1 cellular context compared by ENCODE assay signal in the genomic region with DNA sequence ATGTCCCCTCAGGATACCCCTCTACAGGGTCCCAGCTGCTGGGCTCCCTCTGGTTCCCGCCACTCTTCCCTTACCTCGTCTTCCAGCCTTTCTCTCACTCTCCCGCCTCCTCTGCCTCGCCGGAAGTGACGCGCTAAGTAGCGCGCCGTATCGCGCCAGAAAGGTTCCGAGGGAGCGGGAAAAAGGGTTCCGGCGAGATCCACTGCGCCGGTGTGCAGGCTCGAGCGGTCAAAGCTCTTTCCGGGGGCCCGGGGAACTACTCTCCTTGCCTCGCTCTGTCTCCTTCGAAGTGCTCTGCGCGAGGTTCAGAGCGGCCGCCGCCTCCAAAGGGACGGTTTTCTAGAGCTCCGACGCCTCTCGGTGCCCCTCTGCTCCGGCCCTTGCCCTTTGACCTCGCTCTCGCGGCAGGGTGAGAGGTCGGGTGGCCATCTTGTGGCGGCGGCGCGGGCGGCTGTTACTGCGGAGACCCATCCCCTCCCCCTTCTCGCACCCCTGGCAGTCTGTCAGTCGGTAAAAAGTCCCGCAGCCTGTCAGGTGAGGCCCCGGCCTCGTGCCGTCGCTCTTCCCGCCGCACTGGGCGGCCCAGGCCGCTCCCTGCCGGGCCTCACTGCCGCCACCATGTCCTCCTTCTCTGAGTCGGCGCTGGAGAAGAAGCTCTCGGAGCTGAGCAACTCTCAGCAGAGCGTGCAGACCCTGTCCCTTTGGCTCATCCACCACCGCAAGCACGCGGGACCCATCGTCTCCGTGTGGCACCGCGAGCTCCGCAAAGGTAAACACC.
TF ChIP-seq lines count a peak whose summit lies in the region.

A gene with protein sequence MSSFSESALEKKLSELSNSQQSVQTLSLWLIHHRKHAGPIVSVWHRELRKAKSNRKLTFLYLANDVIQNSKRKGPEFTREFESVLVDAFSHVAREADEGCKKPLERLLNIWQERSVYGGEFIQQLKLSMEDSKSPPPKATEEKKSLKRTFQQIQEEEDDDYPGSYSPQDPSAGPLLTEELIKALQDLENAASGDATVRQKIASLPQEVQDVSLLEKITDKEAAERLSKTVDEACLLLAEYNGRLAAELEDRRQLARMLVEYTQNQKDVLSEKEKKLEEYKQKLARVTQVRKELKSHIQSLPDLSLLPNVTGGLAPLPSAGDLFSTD (plus strand): TSS at position 417 of the 778 bp plus-strand sequence. CDS start 202 bp downstream, at position 619.
A gene (minus strand): TSS at position 127 of the 778 bp plus-strand sequence. CDS start 19,640 bp downstream, outside the sequence.

TF ChIP-seq in K562, 482 proteins besides CTCF, POLR2A, EP300 and RAD21 (continued from another document and continues in another):
- TF ChIP-seq, protein P1, sequence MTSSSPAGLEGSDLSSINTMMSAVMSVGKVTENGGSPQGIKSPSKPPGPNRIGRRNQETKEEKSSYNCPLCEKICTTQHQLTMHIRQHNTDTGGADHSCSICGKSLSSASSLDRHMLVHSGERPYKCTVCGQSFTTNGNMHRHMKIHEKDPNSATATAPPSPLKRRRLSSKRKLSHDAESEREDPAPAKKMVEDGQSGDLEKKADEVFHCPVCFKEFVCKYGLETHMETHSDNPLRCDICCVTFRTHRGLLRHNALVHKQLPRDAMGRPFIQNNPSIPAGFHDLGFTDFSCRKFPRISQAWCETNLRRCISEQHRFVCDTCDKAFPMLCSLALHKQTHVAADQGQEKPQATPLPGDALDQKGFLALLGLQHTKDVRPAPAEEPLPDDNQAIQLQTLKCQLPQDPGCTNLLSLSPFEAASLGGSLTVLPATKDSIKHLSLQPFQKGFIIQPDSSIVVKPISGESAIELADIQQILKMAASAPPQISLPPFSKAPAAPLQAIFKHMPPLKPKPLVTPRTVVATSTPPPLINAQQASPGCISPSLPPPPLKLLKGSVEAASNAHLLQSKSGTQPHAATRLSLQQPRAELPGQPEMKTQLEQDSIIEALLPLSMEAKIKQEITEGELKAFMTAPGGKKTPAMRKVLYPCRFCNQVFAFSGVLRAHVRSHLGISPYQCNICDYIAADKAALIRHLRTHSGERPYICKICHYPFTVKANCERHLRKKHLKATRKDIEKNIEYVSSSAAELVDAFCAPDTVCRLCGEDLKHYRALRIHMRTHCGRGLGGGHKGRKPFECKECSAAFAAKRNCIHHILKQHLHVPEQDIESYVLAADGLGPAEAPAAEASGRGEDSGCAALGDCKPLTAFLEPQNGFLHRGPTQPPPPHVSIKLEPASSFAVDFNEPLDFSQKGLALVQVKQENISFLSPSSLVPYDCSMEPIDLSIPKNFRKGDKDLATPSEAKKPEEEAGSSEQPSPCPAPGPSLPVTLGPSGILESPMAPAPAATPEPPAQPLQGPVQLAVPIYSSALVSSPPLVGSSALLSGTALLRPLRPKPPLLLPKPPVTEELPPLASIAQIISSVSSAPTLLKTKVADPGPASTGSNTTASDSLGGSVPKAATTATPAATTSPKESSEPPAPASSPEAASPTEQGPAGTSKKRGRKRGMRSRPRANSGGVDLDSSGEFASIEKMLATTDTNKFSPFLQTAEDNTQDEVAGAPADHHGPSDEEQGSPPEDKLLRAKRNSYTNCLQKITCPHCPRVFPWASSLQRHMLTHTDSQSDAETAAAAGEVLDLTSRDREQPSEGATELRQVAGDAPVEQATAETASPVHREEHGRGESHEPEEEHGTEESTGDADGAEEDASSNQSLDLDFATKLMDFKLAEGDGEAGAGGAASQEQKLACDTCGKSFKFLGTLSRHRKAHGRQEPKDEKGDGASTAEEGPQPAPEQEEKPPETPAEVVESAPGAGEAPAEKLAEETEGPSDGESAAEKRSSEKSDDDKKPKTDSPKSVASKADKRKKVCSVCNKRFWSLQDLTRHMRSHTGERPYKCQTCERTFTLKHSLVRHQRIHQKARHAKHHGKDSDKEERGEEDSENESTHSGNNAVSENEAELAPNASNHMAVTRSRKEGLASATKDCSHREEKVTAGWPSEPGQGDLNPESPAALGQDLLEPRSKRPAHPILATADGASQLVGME (CRISPR knock-in tag; IDR thresholded peaks at IDR 0.05) = no peak
- TF ChIP-seq ZKSCAN3 (CRISPR knock-in tag; IDR thresholded peaks at IDR 0.05) = no peak
- TF ChIP-seq, protein P2, sequence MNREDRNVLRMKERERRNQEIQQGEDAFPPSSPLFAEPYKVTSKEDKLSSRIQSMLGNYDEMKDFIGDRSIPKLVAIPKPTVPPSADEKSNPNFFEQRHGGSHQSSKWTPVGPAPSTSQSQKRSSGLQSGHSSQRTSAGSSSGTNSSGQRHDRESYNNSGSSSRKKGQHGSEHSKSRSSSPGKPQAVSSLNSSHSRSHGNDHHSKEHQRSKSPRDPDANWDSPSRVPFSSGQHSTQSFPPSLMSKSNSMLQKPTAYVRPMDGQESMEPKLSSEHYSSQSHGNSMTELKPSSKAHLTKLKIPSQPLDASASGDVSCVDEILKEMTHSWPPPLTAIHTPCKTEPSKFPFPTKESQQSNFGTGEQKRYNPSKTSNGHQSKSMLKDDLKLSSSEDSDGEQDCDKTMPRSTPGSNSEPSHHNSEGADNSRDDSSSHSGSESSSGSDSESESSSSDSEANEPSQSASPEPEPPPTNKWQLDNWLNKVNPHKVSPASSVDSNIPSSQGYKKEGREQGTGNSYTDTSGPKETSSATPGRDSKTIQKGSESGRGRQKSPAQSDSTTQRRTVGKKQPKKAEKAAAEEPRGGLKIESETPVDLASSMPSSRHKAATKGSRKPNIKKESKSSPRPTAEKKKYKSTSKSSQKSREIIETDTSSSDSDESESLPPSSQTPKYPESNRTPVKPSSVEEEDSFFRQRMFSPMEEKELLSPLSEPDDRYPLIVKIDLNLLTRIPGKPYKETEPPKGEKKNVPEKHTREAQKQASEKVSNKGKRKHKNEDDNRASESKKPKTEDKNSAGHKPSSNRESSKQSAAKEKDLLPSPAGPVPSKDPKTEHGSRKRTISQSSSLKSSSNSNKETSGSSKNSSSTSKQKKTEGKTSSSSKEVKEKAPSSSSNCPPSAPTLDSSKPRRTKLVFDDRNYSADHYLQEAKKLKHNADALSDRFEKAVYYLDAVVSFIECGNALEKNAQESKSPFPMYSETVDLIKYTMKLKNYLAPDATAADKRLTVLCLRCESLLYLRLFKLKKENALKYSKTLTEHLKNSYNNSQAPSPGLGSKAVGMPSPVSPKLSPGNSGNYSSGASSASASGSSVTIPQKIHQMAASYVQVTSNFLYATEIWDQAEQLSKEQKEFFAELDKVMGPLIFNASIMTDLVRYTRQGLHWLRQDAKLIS (CRISPR knock-in tag; IDR thresholded peaks at IDR 0.05) = no peak; the same call in 1 of the 2 replicates
- no peak for TF ChIP-seq MYNN (IDR thresholded peaks at IDR 0.05)
- TF ChIP-seq MYNN (CRISPR knock-in tag; IDR thresholded peaks at IDR 0.05) = no peak
- no peak for TF ChIP-seq ZNF57 (CRISPR knock-in tag; IDR thresholded peaks at IDR 0.05)
- TF ChIP-seq SRSF1 (IDR thresholded peaks at IDR 0.05; ENCODE audit: low read depth, low read length) = 0 out of 2 replicates have a peak, but pooled peaks have one; percentile 70
- TF ChIP-seq GTF2A2 (tag; IDR thresholded peaks at IDR 0.05) = 0 out of 2 replicates have a peak, but pooled peaks have one; percentile 41
- TF ChIP-seq, protein P3, sequence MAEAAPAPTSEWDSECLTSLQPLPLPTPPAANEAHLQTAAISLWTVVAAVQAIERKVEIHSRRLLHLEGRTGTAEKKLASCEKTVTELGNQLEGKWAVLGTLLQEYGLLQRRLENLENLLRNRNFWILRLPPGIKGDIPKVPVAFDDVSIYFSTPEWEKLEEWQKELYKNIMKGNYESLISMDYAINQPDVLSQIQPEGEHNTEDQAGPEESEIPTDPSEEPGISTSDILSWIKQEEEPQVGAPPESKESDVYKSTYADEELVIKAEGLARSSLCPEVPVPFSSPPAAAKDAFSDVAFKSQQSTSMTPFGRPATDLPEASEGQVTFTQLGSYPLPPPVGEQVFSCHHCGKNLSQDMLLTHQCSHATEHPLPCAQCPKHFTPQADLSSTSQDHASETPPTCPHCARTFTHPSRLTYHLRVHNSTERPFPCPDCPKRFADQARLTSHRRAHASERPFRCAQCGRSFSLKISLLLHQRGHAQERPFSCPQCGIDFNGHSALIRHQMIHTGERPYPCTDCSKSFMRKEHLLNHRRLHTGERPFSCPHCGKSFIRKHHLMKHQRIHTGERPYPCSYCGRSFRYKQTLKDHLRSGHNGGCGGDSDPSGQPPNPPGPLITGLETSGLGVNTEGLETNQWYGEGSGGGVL (CRISPR knock-in tag; IDR thresholded peaks at IDR 0.05) = no peak
- TF ChIP-seq ZNF347 (CRISPR knock-in tag; IDR thresholded peaks at IDR 0.05; ENCODE audit: low read depth) = no peak
- no peak for TF ChIP-seq PRMT5 (CRISPR knock-in tag; IDR thresholded peaks at IDR 0.05)
- no peak for TF ChIP-seq HNRNPK (IDR thresholded peaks at IDR 0.05; ENCODE audit: low read depth, low read length, poor library complexity, severe bottlenecking)
- no peak for TF ChIP-seq IRF2 (CRISPR knock-in tag; IDR thresholded peaks at IDR 0.05)
- TF ChIP-seq, protein P4, sequence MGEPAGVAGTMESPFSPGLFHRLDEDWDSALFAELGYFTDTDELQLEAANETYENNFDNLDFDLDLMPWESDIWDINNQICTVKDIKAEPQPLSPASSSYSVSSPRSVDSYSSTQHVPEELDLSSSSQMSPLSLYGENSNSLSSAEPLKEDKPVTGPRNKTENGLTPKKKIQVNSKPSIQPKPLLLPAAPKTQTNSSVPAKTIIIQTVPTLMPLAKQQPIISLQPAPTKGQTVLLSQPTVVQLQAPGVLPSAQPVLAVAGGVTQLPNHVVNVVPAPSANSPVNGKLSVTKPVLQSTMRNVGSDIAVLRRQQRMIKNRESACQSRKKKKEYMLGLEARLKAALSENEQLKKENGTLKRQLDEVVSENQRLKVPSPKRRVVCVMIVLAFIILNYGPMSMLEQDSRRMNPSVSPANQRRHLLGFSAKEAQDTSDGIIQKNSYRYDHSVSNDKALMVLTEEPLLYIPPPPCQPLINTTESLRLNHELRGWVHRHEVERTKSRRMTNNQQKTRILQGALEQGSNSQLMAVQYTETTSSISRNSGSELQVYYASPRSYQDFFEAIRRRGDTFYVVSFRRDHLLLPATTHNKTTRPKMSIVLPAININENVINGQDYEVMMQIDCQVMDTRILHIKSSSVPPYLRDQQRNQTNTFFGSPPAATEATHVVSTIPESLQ (CRISPR knock-in tag; IDR thresholded peaks at IDR 0.05) = peak; percentile 54; the same call in 1 of the 2 replicates
- no peak for TF ChIP-seq GATA2 (CRISPR knock-in tag; IDR thresholded peaks at IDR 0.05)
- TF ChIP-seq, protein P5, sequence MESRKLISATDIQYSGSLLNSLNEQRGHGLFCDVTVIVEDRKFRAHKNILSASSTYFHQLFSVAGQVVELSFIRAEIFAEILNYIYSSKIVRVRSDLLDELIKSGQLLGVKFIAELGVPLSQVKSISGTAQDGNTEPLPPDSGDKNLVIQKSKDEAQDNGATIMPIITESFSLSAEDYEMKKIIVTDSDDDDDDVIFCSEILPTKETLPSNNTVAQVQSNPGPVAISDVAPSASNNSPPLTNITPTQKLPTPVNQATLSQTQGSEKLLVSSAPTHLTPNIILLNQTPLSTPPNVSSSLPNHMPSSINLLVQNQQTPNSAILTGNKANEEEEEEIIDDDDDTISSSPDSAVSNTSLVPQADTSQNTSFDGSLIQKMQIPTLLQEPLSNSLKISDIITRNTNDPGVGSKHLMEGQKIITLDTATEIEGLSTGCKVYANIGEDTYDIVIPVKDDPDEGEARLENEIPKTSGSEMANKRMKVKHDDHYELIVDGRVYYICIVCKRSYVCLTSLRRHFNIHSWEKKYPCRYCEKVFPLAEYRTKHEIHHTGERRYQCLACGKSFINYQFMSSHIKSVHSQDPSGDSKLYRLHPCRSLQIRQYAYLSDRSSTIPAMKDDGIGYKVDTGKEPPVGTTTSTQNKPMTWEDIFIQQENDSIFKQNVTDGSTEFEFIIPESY (CRISPR knock-in tag; IDR thresholded peaks at IDR 0.05) = no peak
- TF ChIP-seq, protein P6, sequence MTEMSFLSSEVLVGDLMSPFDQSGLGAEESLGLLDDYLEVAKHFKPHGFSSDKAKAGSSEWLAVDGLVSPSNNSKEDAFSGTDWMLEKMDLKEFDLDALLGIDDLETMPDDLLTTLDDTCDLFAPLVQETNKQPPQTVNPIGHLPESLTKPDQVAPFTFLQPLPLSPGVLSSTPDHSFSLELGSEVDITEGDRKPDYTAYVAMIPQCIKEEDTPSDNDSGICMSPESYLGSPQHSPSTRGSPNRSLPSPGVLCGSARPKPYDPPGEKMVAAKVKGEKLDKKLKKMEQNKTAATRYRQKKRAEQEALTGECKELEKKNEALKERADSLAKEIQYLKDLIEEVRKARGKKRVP (CRISPR knock-in tag; IDR thresholded peaks at IDR 0.05) = no peak
- no peak for TF ChIP-seq NFE2 (IDR thresholded peaks at IDR 0.05; ENCODE audit: low read depth)
- TF ChIP-seq ZSCAN29 (IDR thresholded peaks at IDR 0.05) = no peak
- TF ChIP-seq SOX6 (IDR thresholded peaks at IDR 0.05) = 0 out of 2 replicates have a peak, but pooled peaks have one; percentile 22
- TF ChIP-seq EHMT2 (IDR thresholded peaks at IDR 0.05) = no peak
- no peak for TF ChIP-seq RBM25 (IDR thresholded peaks at IDR 0.05; ENCODE audit: low read depth, low read length, severe bottlenecking)
- TF ChIP-seq, protein P7, sequence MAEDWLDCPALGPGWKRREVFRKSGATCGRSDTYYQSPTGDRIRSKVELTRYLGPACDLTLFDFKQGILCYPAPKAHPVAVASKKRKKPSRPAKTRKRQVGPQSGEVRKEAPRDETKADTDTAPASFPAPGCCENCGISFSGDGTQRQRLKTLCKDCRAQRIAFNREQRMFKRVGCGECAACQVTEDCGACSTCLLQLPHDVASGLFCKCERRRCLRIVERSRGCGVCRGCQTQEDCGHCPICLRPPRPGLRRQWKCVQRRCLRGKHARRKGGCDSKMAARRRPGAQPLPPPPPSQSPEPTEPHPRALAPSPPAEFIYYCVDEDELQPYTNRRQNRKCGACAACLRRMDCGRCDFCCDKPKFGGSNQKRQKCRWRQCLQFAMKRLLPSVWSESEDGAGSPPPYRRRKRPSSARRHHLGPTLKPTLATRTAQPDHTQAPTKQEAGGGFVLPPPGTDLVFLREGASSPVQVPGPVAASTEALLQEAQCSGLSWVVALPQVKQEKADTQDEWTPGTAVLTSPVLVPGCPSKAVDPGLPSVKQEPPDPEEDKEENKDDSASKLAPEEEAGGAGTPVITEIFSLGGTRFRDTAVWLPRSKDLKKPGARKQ (CRISPR knock-in tag; IDR thresholded peaks at IDR 0.05) = no peak
- no peak for TF ChIP-seq ZZZ3 (IDR thresholded peaks at IDR 0.05)
- no peak for TF ChIP-seq TSC22D4 (tag; IDR thresholded peaks at IDR 0.05)
- TF ChIP-seq TAF15 (IDR thresholded peaks at IDR 0.05; ENCODE audit: low read depth, low read length) = no peak
- TF ChIP-seq POLR3A (IDR thresholded peaks at IDR 0.05; ENCODE audit: borderline replicate concordance, extremely low read depth, insufficient read depth, insufficient read length) = no peak
- TF ChIP-seq, protein P8, sequence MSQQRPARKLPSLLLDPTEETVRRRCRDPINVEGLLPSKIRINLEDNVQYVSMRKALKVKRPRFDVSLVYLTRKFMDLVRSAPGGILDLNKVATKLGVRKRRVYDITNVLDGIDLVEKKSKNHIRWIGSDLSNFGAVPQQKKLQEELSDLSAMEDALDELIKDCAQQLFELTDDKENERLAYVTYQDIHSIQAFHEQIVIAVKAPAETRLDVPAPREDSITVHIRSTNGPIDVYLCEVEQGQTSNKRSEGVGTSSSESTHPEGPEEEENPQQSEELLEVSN (IDR thresholded peaks at IDR 0.05; ENCODE audit: borderline replicate concordance in 1 of 2, extremely low read depth in 1 of 2, insufficient read depth in 1 of 2, insufficient read length in 1 of 2, low read depth in 1 of 2, low read length in 1 of 2, poor library complexity in 1 of 2, severe bottlenecking in 1 of 2) = peak; percentile 97 to 99
- no peak for TF ChIP-seq TEAD4 (IDR thresholded peaks at IDR 0.05; ENCODE audit: low read length)
- TF ChIP-seq TEAD4 (CRISPR knock-in tag; IDR thresholded peaks at IDR 0.05; ENCODE audit: borderline replicate concordance) = no peak
